ENCODE assay signal across 26 cellular contexts in genomic region chr3:7456376-7456775, GRCh38.
"Had no signal": no experiment of that assay in that cellular context is flagged by ENCODE, and none has a peak within 500 bp of the region (broad histone marks: within the 10 kb centered on the region; RNA-seq: fewer than 3 reads in every experiment).

No MANE protein-coding gene starts in this region.

- ATAC-seq: effector memory CD8-positive, alpha-beta T cell; foreskin keratinocyte; gastroesophageal sphincter; left cardiac atrium; left lung; left ventricle myocardium superior; lower lobe of right lung; mucosa of descending colon; naive thymus-derived CD8-positive, alpha-beta T cell had no signal

- H3K36me3 ChIP-seq: esophagus muscularis mucosa, gastroesophageal sphincter, heart right ventricle, left lung, lower lobe of right lung had no signal

- H3K4me3 ChIP-seq: coronary artery, esophagus muscularis mucosa, gastroesophageal sphincter, heart right ventricle, left lung, lower lobe of right lung, mucosa of descending colon had no signal

- FAIRE-seq: colon, endometrium, frontal cortex, islet of Langerhans, keratinocyte had no signal

- DNase-seq: effector CD8-positive, alpha-beta T cell; effector memory CD8-positive, alpha-beta T cell; endodermal cell; erythroblast; foreskin keratinocyte; glutamatergic neuron; head of caudate nucleus; heart right ventricle; hippocampal formation; left cardiac atrium; left lung; left ventricle myocardium superior; lower lobe of right lung; mesenchymal stem cell; mucosa of descending colon; naive B cell; naive thymus-derived CD8-positive, alpha-beta T cell had no signal

- H3K27ac ChIP-seq: coronary artery, epithelial cell of prostate, esophagus muscularis mucosa, foreskin keratinocyte, gastroesophageal sphincter, left lung, lower lobe of right lung had no signal

- H3K9me3 ChIP-seq: esophagus muscularis mucosa, gastroesophageal sphincter, left lung, lower lobe of right lung, mucosa of descending colon had no signal

- H3K27me3 ChIP-seq: esophagus muscularis mucosa, foreskin keratinocyte, gastroesophageal sphincter, heart right ventricle, left lung had no signal

- H3K4me1 ChIP-seq: esophagus muscularis mucosa, foreskin keratinocyte, gastroesophageal sphincter, heart right ventricle, left lung, lower lobe of right lung had no signal
